In the genomic region with DNA sequence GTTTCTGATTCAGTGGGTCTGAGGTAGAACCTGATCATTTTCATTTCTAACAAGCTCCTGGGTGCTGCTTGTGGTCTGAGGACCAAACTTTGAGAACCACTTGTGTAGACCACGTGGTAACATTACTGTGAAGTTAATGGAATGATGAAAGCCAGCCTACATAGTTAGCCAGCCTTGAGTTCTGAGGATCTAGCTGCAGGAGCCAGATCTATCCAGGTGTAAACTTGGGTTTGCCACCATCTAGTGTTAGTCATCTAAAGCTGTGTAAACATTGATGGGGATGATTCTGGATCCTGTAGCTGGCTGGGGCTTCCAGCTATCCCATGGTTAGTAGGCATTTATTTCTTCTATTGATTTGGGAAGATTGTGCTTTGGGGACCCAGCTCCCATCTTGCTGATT, we compare ENCODE assay signal across 1 cellular context.
TF ChIP-seq lines count a peak whose summit lies in the region.

No MANE protein-coding gene starts in this region.

TF ChIP-seq in H1, 55 proteins besides CTCF, POLR2A, EP300 and RAD21 (continued from another document):
- TF ChIP-seq, protein P1, sequence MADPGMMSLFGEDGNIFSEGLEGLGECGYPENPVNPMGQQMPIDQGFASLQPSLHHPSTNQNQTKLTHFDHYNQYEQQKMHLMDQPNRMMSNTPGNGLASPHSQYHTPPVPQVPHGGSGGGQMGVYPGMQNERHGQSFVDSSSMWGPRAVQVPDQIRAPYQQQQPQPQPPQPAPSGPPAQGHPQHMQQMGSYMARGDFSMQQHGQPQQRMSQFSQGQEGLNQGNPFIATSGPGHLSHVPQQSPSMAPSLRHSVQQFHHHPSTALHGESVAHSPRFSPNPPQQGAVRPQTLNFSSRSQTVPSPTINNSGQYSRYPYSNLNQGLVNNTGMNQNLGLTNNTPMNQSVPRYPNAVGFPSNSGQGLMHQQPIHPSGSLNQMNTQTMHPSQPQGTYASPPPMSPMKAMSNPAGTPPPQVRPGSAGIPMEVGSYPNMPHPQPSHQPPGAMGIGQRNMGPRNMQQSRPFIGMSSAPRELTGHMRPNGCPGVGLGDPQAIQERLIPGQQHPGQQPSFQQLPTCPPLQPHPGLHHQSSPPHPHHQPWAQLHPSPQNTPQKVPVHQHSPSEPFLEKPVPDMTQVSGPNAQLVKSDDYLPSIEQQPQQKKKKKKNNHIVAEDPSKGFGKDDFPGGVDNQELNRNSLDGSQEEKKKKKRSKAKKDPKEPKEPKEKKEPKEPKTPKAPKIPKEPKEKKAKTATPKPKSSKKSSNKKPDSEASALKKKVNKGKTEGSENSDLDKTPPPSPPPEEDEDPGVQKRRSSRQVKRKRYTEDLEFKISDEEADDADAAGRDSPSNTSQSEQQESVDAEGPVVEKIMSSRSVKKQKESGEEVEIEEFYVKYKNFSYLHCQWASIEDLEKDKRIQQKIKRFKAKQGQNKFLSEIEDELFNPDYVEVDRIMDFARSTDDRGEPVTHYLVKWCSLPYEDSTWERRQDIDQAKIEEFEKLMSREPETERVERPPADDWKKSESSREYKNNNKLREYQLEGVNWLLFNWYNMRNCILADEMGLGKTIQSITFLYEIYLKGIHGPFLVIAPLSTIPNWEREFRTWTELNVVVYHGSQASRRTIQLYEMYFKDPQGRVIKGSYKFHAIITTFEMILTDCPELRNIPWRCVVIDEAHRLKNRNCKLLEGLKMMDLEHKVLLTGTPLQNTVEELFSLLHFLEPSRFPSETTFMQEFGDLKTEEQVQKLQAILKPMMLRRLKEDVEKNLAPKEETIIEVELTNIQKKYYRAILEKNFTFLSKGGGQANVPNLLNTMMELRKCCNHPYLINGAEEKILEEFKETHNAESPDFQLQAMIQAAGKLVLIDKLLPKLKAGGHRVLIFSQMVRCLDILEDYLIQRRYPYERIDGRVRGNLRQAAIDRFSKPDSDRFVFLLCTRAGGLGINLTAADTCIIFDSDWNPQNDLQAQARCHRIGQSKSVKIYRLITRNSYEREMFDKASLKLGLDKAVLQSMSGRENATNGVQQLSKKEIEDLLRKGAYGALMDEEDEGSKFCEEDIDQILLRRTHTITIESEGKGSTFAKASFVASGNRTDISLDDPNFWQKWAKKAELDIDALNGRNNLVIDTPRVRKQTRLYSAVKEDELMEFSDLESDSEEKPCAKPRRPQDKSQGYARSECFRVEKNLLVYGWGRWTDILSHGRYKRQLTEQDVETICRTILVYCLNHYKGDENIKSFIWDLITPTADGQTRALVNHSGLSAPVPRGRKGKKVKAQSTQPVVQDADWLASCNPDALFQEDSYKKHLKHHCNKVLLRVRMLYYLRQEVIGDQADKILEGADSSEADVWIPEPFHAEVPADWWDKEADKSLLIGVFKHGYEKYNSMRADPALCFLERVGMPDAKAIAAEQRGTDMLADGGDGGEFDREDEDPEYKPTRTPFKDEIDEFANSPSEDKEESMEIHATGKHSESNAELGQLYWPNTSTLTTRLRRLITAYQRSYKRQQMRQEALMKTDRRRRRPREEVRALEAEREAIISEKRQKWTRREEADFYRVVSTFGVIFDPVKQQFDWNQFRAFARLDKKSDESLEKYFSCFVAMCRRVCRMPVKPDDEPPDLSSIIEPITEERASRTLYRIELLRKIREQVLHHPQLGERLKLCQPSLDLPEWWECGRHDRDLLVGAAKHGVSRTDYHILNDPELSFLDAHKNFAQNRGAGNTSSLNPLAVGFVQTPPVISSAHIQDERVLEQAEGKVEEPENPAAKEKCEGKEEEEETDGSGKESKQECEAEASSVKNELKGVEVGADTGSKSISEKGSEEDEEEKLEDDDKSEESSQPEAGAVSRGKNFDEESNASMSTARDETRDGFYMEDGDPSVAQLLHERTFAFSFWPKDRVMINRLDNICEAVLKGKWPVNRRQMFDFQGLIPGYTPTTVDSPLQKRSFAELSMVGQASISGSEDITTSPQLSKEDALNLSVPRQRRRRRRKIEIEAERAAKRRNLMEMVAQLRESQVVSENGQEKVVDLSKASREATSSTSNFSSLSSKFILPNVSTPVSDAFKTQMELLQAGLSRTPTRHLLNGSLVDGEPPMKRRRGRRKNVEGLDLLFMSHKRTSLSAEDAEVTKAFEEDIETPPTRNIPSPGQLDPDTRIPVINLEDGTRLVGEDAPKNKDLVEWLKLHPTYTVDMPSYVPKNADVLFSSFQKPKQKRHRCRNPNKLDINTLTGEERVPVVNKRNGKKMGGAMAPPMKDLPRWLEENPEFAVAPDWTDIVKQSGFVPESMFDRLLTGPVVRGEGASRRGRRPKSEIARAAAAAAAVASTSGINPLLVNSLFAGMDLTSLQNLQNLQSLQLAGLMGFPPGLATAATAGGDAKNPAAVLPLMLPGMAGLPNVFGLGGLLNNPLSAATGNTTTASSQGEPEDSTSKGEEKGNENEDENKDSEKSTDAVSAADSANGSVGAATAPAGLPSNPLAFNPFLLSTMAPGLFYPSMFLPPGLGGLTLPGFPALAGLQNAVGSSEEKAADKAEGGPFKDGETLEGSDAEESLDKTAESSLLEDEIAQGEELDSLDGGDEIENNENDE (IDR thresholded peaks at IDR 0.05; ENCODE audit: insufficient replicate concordance, low read length): no peak
- TF ChIP-seq CTBP2 (IDR thresholded peaks at IDR 0.05; ENCODE audit: borderline replicate concordance, insufficient read depth, insufficient read length, low read length) (no peak), SIX5 (IDR thresholded peaks at IDR 0.05; ENCODE audit: low read depth, low read length) (no peak), TAF7 (optimal IDR thresholded peaks at IDR 0.05; ENCODE audit: borderline replicate concordance, low read depth, low read length) (no peak), SP2 (IDR thresholded peaks at IDR 0.05; ENCODE audit: low read length) (no peak), NANOG (IDR thresholded peaks at IDR 0.05; ENCODE audit: insufficient read depth, low read depth, low read length, poor library complexity, severe bottlenecking) (no peak), GABPA (IDR thresholded peaks at IDR 0.05; ENCODE audit: borderline replicate concordance, insufficient read depth, low read length) (no peak), CEBPB (IDR thresholded peaks at IDR 0.05; ENCODE audit: low read depth, low read length) (no peak), POU5F1 (IDR thresholded peaks at IDR 0.05; ENCODE audit: low read depth, low read length) (no peak)
- TF ChIP-seq, protein P2, sequence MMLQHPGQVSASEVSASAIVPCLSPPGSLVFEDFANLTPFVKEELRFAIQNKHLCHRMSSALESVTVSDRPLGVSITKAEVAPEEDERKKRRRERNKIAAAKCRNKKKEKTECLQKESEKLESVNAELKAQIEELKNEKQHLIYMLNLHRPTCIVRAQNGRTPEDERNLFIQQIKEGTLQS (IDR thresholded peaks at IDR 0.05; ENCODE audit: insufficient read depth, low read depth, low read length): no peak
TF ChIP-seq in H1: peak in this region for 0.
